12 cellular contexts compared by ENCODE assay signal in genomic region chr5:178308541-178309092, GRCh38.
"Had no signal": no experiment of that assay in that cellular context is flagged by ENCODE, and none has a peak within 500 bp of the region (broad histone marks: within the 10 kb centered on the region; RNA-seq: fewer than 3 reads in every experiment).

No MANE protein-coding gene starts in this region.

- ATAC-seq: foreskin keratinocyte had no signal

- H3K4me3 ChIP-seq: tibial nerve had no signal

- H3K4me3 Mint-ChIP-seq: activated naive CD8-positive, alpha-beta T cell had no signal

- H3K27me3 Mint-ChIP-seq: activated naive CD8-positive, alpha-beta T cell had no signal

- H3K9me3 ChIP-seq: neutrophil, tibial nerve had no signal

- H3K4me1 ChIP-seq: foreskin keratinocyte had no signal

- H3K27ac ChIP-seq: brain microvascular endothelial cell, foreskin keratinocyte, neutrophil, tibial nerve had no signal

- H3K27me3 ChIP-seq: brain microvascular endothelial cell, foreskin keratinocyte, neutrophil, tibial nerve had no signal

- H3K36me3 Mint-ChIP-seq: activated naive CD8-positive, alpha-beta T cell had no signal

- DNase-seq: activated CD4-positive, alpha-beta T cell treated with anti-CD3 and anti-CD28 coated beads, Interleukin-2, amount 50 U/mL, for 4 hours; activated CD4-positive, CD25-positive, alpha-beta regulatory T cell treated with anti-CD3 and anti-CD28 coated beads, Interleukin-2, amount 50 U/mL, for 72 hours; activated T-cell treated with anti-CD3 and anti-CD28 coated beads, Interleukin-2, amount 50 U/mL, for 1 hour; amygdala; brain microvascular endothelial cell; foreskin keratinocyte; left ventricle myocardium superior; mesendoderm; stimulated activated CD4-positive, alpha-beta T cell treated with anti-CD3 and anti-CD28 coated beads, Interleukin-4, amount 100 ng/mL, for 4 hours had no signal

- H3K36me3 ChIP-seq: brain microvascular endothelial cell, neutrophil, tibial nerve had no signal

- H3K27ac Mint-ChIP-seq: activated naive CD8-positive, alpha-beta T cell had no signal
